In the genomic region with DNA sequence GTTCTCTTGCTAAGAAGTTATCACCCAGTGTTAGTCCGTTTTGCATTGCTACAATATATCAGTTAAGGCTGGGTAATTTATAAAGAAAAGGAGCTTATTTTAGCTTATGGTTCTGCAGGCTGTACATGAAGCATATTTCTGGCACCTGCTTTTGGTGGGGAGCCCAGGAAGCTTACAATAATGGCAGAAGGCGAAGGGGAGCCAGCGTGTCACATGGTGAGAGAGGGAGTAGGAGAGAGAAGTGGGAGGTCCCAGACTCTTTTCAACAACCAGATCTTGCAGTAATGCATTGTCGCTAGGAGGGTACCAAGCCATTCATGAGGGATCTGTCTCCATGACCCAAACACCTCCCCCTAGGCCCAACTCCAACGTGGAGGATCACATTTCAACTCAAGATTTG, we compare ENCODE assay signal across 18 cellular contexts.
"Had no signal": no experiment of that assay in that cellular context is flagged by ENCODE, and none has a peak within 500 bp of the region (broad histone marks: within the 10 kb centered on the region; RNA-seq: fewer than 3 reads in every experiment).

No MANE protein-coding gene starts in this region.

- H3K9me3 ChIP-seq: heart right ventricle, mucosa of descending colon, sigmoid colon, thoracic aorta, transverse colon had no signal

- H3K4me3 Mint-ChIP-seq: naive thymus-derived CD8-positive, alpha-beta T cell; stimulated activated naive B cell treated with anti-CD40 and anti-IgM and Interleukin-4, amounts not matched to agents 10 μg/mL and 1 μg/mL and 100 μg/mL, for 72 hours; stimulated activated naive CD8-positive, alpha-beta T cell treated with anti-CD3 and anti-CD28 coated beads, Interleukin-15, amount 100 ng/mL, for 72 hours had no signal

- H3K4me1 Mint-ChIP-seq: naive thymus-derived CD8-positive, alpha-beta T cell; stimulated activated naive B cell treated with anti-CD40 and anti-IgM and Interleukin-4, amounts not matched to agents 10 μg/mL and 1 μg/mL and 100 μg/mL, for 72 hours; stimulated activated naive CD8-positive, alpha-beta T cell treated with anti-CD3 and anti-CD28 coated beads, Interleukin-15, amount 100 ng/mL, for 72 hours had no signal

- H3K27ac Mint-ChIP-seq: naive thymus-derived CD8-positive, alpha-beta T cell; stimulated activated naive B cell treated with anti-CD40 and anti-IgM and Interleukin-4, amounts not matched to agents 10 μg/mL and 1 μg/mL and 100 μg/mL, for 72 hours; stimulated activated naive CD8-positive, alpha-beta T cell treated with anti-CD3 and anti-CD28 coated beads, Interleukin-15, amount 100 ng/mL, for 72 hours had no signal

- H3K27ac ChIP-seq: dorsolateral prefrontal cortex, heart right ventricle, skin epidermis, thoracic aorta had no signal

- H3K36me3 Mint-ChIP-seq: naive thymus-derived CD8-positive, alpha-beta T cell; stimulated activated naive B cell treated with anti-CD40 and anti-IgM and Interleukin-4, amounts not matched to agents 10 μg/mL and 1 μg/mL and 100 μg/mL, for 72 hours had no signal

- H3K4me1 ChIP-seq: heart right ventricle had no signal

- H3K36me3 ChIP-seq: heart right ventricle, sigmoid colon, thoracic aorta, transverse colon had no signal

- H3K4me3 ChIP-seq: dorsolateral prefrontal cortex, heart right ventricle, mucosa of descending colon, sigmoid colon, skin epidermis, thoracic aorta, transverse colon had no signal

- DNase-seq: cortex of kidney; effector memory CD4-positive, alpha-beta T cell; heart right ventricle; hypothalamus; kidney glomerular epithelial cell; naive thymus-derived CD8-positive, alpha-beta T cell; sigmoid colon; stimulated activated CD4-positive, alpha-beta T cell treated with anti-CD3 and anti-CD28 coated beads, Interleukin-2, amount 100 ng/mL, for 24 hours; stimulated activated CD4-positive, alpha-beta T cell treated with anti-CD3 and anti-CD28 coated beads, Interleukin-4, amount 100 ng/mL, for 4 hours; stimulated activated naive B cell treated with anti-CD40 and anti-IgM and Interleukin-4, amounts not matched to agents 10 μg/mL and 1 μg/mL and 100 μg/mL, for 72 hours; stimulated activated naive CD8-positive, alpha-beta T cell treated with anti-CD3 and anti-CD28 coated beads, Interleukin-15, amount 100 ng/mL, for 72 hours; substantia nigra; transverse colon had no signal

- H3K27me3 ChIP-seq: dorsolateral prefrontal cortex, heart right ventricle, sigmoid colon, transverse colon had no signal

- ATAC-seq: esophagus mucosa; heart right ventricle; naive thymus-derived CD8-positive, alpha-beta T cell; stimulated activated naive B cell treated with anti-CD40 and anti-IgM and Interleukin-4, amounts not matched to agents 10 μg/mL and 1 μg/mL and 100 μg/mL, for 72 hours; stimulated activated naive CD8-positive, alpha-beta T cell treated with anti-CD3 and anti-CD28 coated beads, Interleukin-15, amount 100 ng/mL, for 72 hours had no signal

- H3K27me3 Mint-ChIP-seq: stimulated activated naive B cell treated with anti-CD40 and anti-IgM and Interleukin-4, amounts not matched to agents 10 μg/mL and 1 μg/mL and 100 μg/mL, for 72 hours; stimulated activated naive CD8-positive, alpha-beta T cell treated with anti-CD3 and anti-CD28 coated beads, Interleukin-15, amount 100 ng/mL, for 72 hours had no signal
